17 cellular contexts compared by ENCODE assay signal in genomic region chr6:136466789-136467585, GRCh38.
DNase-seq lines count a peak whose midpoint lies in the region; ATAC-seq and FAIRE-seq lines count a peak whose summit lies in the region.
"Had no signal": no experiment of that assay in that cellular context is flagged by ENCODE, and none has a peak within 500 bp of the region (broad histone marks: within the 10 kb centered on the region; RNA-seq: fewer than 3 reads in every experiment).

No MANE protein-coding gene starts in this region.

- no peak overlapping the region for H2BK12ac ChIP-seq in mesenchymal stem cell (ENCODE audit: low read length in 2 of 2)

- no peaks in the 10 kb centered on the region for H3K79me1 ChIP-seq in mesenchymal stem cell (replicated peaks; ENCODE audit: low read length, poor library complexity, severe bottlenecking)

- H3K9ac ChIP-seq in mesenchymal stem cell (ENCODE audit: low read length): no peak overlapping the region

- H3K27ac ChIP-seq in angular gyrus (ENCODE audit: low read depth, low read length) (peak overlapping the region; percentile 99), mesenchymal stem cell (ENCODE audit: low read length, poor library complexity, severe bottlenecking) (peak overlapping the region; percentile 8)
- H3K27ac ChIP-seq: coronary artery, esophagus squamous epithelium, heart right ventricle, upper lobe of left lung, VCaP had no signal

- H3K27me3 ChIP-seq in mesenchymal stem cell (ENCODE audit: control insufficient read depth in 1 of 2, insufficient read depth in 1 of 2, low read length in 2 of 2): no peaks in the 10 kb centered on the region
- peaks cover 5% of the 10 kb centered on the region for H3K27me3 ChIP-seq in MG63
- H3K27me3 ChIP-seq: esophagus squamous epithelium, heart right ventricle, upper lobe of left lung had no signal

- H3K4me1 ChIP-seq in mesenchymal stem cell (ENCODE audit: control insufficient read depth, insufficient read depth, low read depth, low read length): no peaks in the 10 kb centered on the region
- H3K4me1 ChIP-seq: heart right ventricle had no signal

- H3K4me3 Mint-ChIP-seq in stimulated activated naive B cell treated with anti-CD40 and anti-IgM and Interleukin-4, amounts not matched to agents 10 μg/mL and 1 μg/mL and 100 μg/mL, for 72 hours: no peak overlapping the region
- H3K4me3 Mint-ChIP-seq: activated CD8-positive, alpha-beta T cell treated with anti-CD3 and anti-CD28 coated beads, Interleukin-2, amount 10 ng/mL, durations not matched to agents 7 days and 5 days; activated T-helper 17 cell treated with anti-CD3 and anti-CD28 coated beads, Interleukin-2, amount 50 U/mL, for 72 hours had no signal

- H3K14ac ChIP-seq in mesenchymal stem cell (ENCODE audit: low read length in 2 of 2): no peak overlapping the region

- H3K18ac ChIP-seq in mesenchymal stem cell (ENCODE audit: low read depth in 1 of 2, low read length in 2 of 2): no peak overlapping the region

- no peak overlapping the region for H2BK5ac ChIP-seq in mesenchymal stem cell (ENCODE audit: low read depth, low read length, poor library complexity, severe bottlenecking)

- in situ Hi-C loops in ACHN (cut with HindIII; ENCODE audit: low pct_ligation_motif_present, low pct_unique_long_range_greater_than_20kb, low sequenced_read_pairs) (no loop called here), KBM-7 (cut with MboI; ENCODE audit: low pct_unique_long_range_greater_than_20kb, low sequenced_read_pairs) (no loop called here)

- WGBS in mesenchymal stem cell: 73% methylated on average over 4 of the region's 5 CpGs

- no peak overlapping the region for H2AFZ ChIP-seq in mesenchymal stem cell (ENCODE audit: low read depth, low read length)

- no peak overlapping the region for H3K4me3 ChIP-seq in mesenchymal stem cell (ENCODE audit: insufficient read depth in 1 of 2, low read depth in 1 of 2, low read length in 2 of 2)
- H3K4me3 ChIP-seq in MG63: no peak overlapping the region
- H3K4me3 ChIP-seq: coronary artery, esophagus squamous epithelium, heart right ventricle, upper lobe of left lung had no signal

- H3K27ac Mint-ChIP-seq in stimulated activated naive B cell treated with anti-CD40 and anti-IgM and Interleukin-4, amounts not matched to agents 10 μg/mL and 1 μg/mL and 100 μg/mL, for 72 hours: no peak overlapping the region
- H3K27ac Mint-ChIP-seq: activated CD8-positive, alpha-beta T cell treated with anti-CD3 and anti-CD28 coated beads, Interleukin-2, amount 10 ng/mL, durations not matched to agents 7 days and 5 days; activated T-helper 17 cell treated with anti-CD3 and anti-CD28 coated beads, Interleukin-2, amount 50 U/mL, for 72 hours had no signal

- no peaks in the 10 kb centered on the region for H3K36me3 Mint-ChIP-seq in stimulated activated naive B cell treated with anti-CD40 and anti-IgM and Interleukin-4, amounts not matched to agents 10 μg/mL and 1 μg/mL and 100 μg/mL, for 72 hours

- H4K8ac ChIP-seq in mesenchymal stem cell (ENCODE audit: low read length): no peak overlapping the region

- DNase-seq in ACHN (peak; percentile 77), KBM-7 (peak; percentile 16), mesenchymal stem cell (no peak), GM19239 (ENCODE audit: insufficient read length, low spot score) (no peak), MG63 (no peak)
- no peak for DNase-seq in effector CD4-positive, alpha-beta T cell
- no peak for DNase-seq in stimulated activated naive B cell treated with anti-CD40 and anti-IgM and Interleukin-4, amounts not matched to agents 10 μg/mL and 1 μg/mL and 100 μg/mL, for 72 hours
- DNase-seq: activated CD8-positive, alpha-beta T cell treated with anti-CD3 and anti-CD28 coated beads, Interleukin-2, amount 10 ng/mL, durations not matched to agents 7 days and 5 days; esophagus squamous epithelium; heart right ventricle; NCI-H524 treated with DMSO at 0.1 percent for 48 hours; upper lobe of left lung had no signal

- H3K9me3 ChIP-seq in mesenchymal stem cell (ENCODE audit: control insufficient read depth, low read length): no peaks in the 10 kb centered on the region
- H3K9me3 ChIP-seq in MG63: no peaks in the 10 kb centered on the region
- H3K9me3 ChIP-seq: esophagus squamous epithelium, heart right ventricle, upper lobe of left lung had no signal

- no peak overlapping the region for H2BK15ac ChIP-seq in mesenchymal stem cell (ENCODE audit: low read depth, poor library complexity, severe bottlenecking)

- peaks cover 5 to 11% of the 10 kb centered on the region in 2 donors for H3K4me1 Mint-ChIP-seq in stimulated activated naive B cell treated with anti-CD40 and anti-IgM and Interleukin-4, amounts not matched to agents 10 μg/mL and 1 μg/mL and 100 μg/mL, for 72 hours

- H2AK5ac ChIP-seq in mesenchymal stem cell (ENCODE audit: low read length, severe bottlenecking): no peak overlapping the region

- H3K9me3 Mint-ChIP-seq in stimulated activated naive B cell treated with anti-CD40 and anti-IgM and Interleukin-4, amounts not matched to agents 10 μg/mL and 1 μg/mL and 100 μg/mL, for 72 hours: no peaks in the 10 kb centered on the region
- H3K9me3 Mint-ChIP-seq: activated T-helper 17 cell treated with anti-CD3 and anti-CD28 coated beads, Interleukin-2, amount 50 U/mL, for 72 hours had no signal

- H2BK120ac ChIP-seq in mesenchymal stem cell (ENCODE audit: low read depth, low read length): no peak overlapping the region

- H4K91ac ChIP-seq in mesenchymal stem cell (ENCODE audit: low read length): no peak overlapping the region

- no peak for FAIRE-seq in GM19239 (lab: Jason Lieb, UNC)

- H3K27me3 Mint-ChIP-seq in stimulated activated naive B cell treated with anti-CD40 and anti-IgM and Interleukin-4, amounts not matched to agents 10 μg/mL and 1 μg/mL and 100 μg/mL, for 72 hours: no peaks in the 10 kb centered on the region

- H3K4ac ChIP-seq in mesenchymal stem cell (ENCODE audit: low read depth in 1 of 2, low read length in 2 of 2): no peak overlapping the region

- no peak overlapping the region for H3K4me2 ChIP-seq in mesenchymal stem cell (ENCODE audit: low read length, poor library complexity, severe bottlenecking)

- no peak overlapping the region for H3K23ac ChIP-seq in mesenchymal stem cell (ENCODE audit: low read length in 2 of 2)

- ATAC-seq in stimulated activated naive B cell treated with anti-CD40 and anti-IgM and Interleukin-4, amounts not matched to agents 10 μg/mL and 1 μg/mL and 100 μg/mL, for 72 hours (replicated peaks): no peak
- ATAC-seq: activated CD8-positive, alpha-beta T cell treated with anti-CD3 and anti-CD28 coated beads, Interleukin-2, amount 10 ng/mL, durations not matched to agents 7 days and 5 days; activated T-helper 17 cell treated with anti-CD3 and anti-CD28 coated beads, Interleukin-2, amount 50 U/mL, for 72 hours; heart right ventricle; left lobe of liver had no signal

- H3K36me3 ChIP-seq in mesenchymal stem cell (ENCODE audit: control insufficient read depth in 1 of 2, insufficient read depth in 2 of 2, low read depth in 1 of 2, low read length in 2 of 2) (no peaks in the 10 kb centered on the region), MG63 (no peaks in the 10 kb centered on the region)
- H3K36me3 ChIP-seq: esophagus squamous epithelium, heart right ventricle, upper lobe of left lung had no signal

Comparison
In these comparisons a context has a peak if more than half of its experiments do, and no peak if none do; other contexts are left out.
1. DNase-seq: peak in ACHN (single experiment) and KBM-7 (single experiment); none in mesenchymal stem cell (single experiment), effector CD4-positive, alpha-beta T cell (single experiment), GM19239 (single experiment), MG63 (single experiment) and stimulated activated naive B cell treated with anti-CD40 and anti-IgM and Interleukin-4, amounts not matched to agents 10 μg/mL and 1 μg/mL and 100 μg/mL, for 72 hours (single experiment).